Comparison of ENCODE assay signal across 9 cellular contexts in genomic region chr14:34211732-34212131, GRCh38.
DNase-seq lines count a peak whose midpoint lies in the region; ATAC-seq lines count a peak whose summit lies in the region.
"Had no signal": no experiment of that assay in that cellular context is flagged by ENCODE, and none has a peak within 500 bp of the region (broad histone marks: within the 10 kb centered on the region; RNA-seq: fewer than 3 reads in every experiment).

No MANE protein-coding gene starts in this region.

- H2AFZ ChIP-seq in mesenchymal stem cell (ENCODE audit: low read depth, low read length), result no peak overlapping the region

- H3K4me2 ChIP-seq in mesenchymal stem cell (ENCODE audit: low read length, poor library complexity, severe bottlenecking), result no peak overlapping the region

- H3K9ac ChIP-seq in mesenchymal stem cell (ENCODE audit: low read length), result peak overlapping the region; percentile 54

- H3K14ac ChIP-seq in mesenchymal stem cell (ENCODE audit: low read length in 2 of 2), result no peak overlapping the region

- H3K27me3 ChIP-seq in mesenchymal stem cell (ENCODE audit: control insufficient read depth in 1 of 2, insufficient read depth in 1 of 2, low read length in 2 of 2), result peaks cover 0 to 4% of the 10 kb centered on the region in 2 experiments
- H3K27me3 ChIP-seq: ascending aorta had no signal

- H3K79me1 ChIP-seq in mesenchymal stem cell (replicated peaks; ENCODE audit: low read length, poor library complexity, severe bottlenecking), result no peaks in the 10 kb centered on the region

- no peak overlapping the region for H3K27ac ChIP-seq in mesenchymal stem cell (ENCODE audit: low read length, poor library complexity, severe bottlenecking)
- H3K27ac ChIP-seq: ascending aorta had no signal

- intact Hi-C loops in cardiac septum (cut with DNase I), result no loop called here

- no peak overlapping the region for H4K8ac ChIP-seq in mesenchymal stem cell (ENCODE audit: low read length)

- H3K23ac ChIP-seq in mesenchymal stem cell (ENCODE audit: low read length in 2 of 2), result no peak overlapping the region

- no peak overlapping the region for H4K91ac ChIP-seq in mesenchymal stem cell (ENCODE audit: low read length)

- no peak overlapping the region for H2BK5ac ChIP-seq in mesenchymal stem cell (ENCODE audit: low read depth, low read length, poor library complexity, severe bottlenecking)

- no peak overlapping the region for H2AK5ac ChIP-seq in mesenchymal stem cell (ENCODE audit: low read length, severe bottlenecking)

- DNase-seq in mesenchymal stem cell (peak; percentile 11), NCI-H345 treated with DMSO at 0.1 percent for 48 hours (lab: John Stamatoyannopoulos, UW; ENCODE audit: unreplicated experiment) (no peak), cardiac septum (ENCODE audit: low spot score) (no peak), NCI-H510A (lab: John Stamatoyannopoulos, UW) (no peak)

- no peaks in the 10 kb centered on the region for H3K36me3 ChIP-seq in mesenchymal stem cell (ENCODE audit: control insufficient read depth in 1 of 2, insufficient read depth in 2 of 2, low read depth in 1 of 2, low read length in 2 of 2)
- H3K36me3 ChIP-seq: ascending aorta had no signal

- H2BK12ac ChIP-seq in mesenchymal stem cell (ENCODE audit: low read length in 2 of 2), result no peak overlapping the region

- H2BK120ac ChIP-seq in mesenchymal stem cell (ENCODE audit: low read depth, low read length), result no peak overlapping the region

- H2BK15ac ChIP-seq in mesenchymal stem cell (ENCODE audit: low read depth, poor library complexity, severe bottlenecking), result no peak overlapping the region

- peak overlapping the region in 1 of 2 experiments; percentile 51 for H3K4me3 ChIP-seq in mesenchymal stem cell (ENCODE audit: insufficient read depth in 1 of 2, low read depth in 1 of 2, low read length in 2 of 2)
- H3K4me3 ChIP-seq: ascending aorta had no signal

- peaks cover 1% of the 10 kb centered on the region for H3K4me1 ChIP-seq in mesenchymal stem cell (ENCODE audit: control insufficient read depth, insufficient read depth, low read depth, low read length)
- H3K4me1 ChIP-seq: ascending aorta had no signal

- H3K18ac ChIP-seq in mesenchymal stem cell (ENCODE audit: low read depth in 1 of 2, low read length in 2 of 2), result no peak overlapping the region

- H3K4ac ChIP-seq in mesenchymal stem cell (ENCODE audit: low read depth in 1 of 2, low read length in 2 of 2), result no peak overlapping the region

- H3K9me3 ChIP-seq in mesenchymal stem cell (ENCODE audit: control insufficient read depth, low read length), result no peaks in the 10 kb centered on the region
- H3K9me3 ChIP-seq: ascending aorta had no signal

- ATAC-seq in GM19023 (IDR thresholded peaks at IDR 0.05; ENCODE audit: unreplicated experiment) (peak; percentile 69), HG02610 (IDR thresholded peaks at IDR 0.05; ENCODE audit: unreplicated experiment) (peak; percentile 83), HG03571 (IDR thresholded peaks at IDR 0.05; ENCODE audit: unreplicated experiment) (peak; percentile 93)
- ATAC-seq: HCT116 had no signal

- WGBS in mesenchymal stem cell, result 71% methylated on average over 3 of the region's 3 CpGs
